Comparison of ENCODE assay signal across 14 cellular contexts in the genomic region with DNA sequence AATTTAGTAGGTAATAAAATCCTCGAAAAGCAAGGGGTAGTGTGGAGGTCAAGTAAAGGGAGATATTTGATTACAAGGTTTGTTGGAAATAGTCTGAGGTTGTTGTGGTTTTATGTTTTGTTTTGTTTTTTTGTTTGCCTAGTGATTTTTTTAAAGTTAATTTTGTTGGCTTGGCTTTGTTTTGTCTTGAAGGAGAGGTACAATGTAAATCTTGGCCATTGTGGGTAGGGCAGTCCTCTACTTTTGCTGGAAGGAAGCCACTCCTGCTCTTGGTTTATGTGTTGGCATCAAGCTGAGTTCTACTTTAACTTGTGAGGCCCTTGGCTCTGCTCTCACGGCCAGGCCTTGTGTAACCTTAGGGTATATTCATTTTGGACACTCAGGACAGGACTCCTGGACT. TPM values are rescaled to one million over a fixed set of nuclear protein-coding genes. Genes with fewer than 3 reads are reported as not detected.
A peak's percentile ranks its signal among the peaks of the same experiment; 100 is the strongest.
DNase-seq lines count a peak whose midpoint lies in the region; ATAC-seq, FAIRE-seq and TF ChIP-seq lines count a peak whose summit lies in the region.
"Had no signal": no experiment of that assay in that cellular context is flagged by ENCODE, and none has a peak within 500 bp of the region (broad histone marks: within the 10 kb centered on the region; RNA-seq: fewer than 3 reads in every experiment).

No MANE protein-coding gene starts in this region.

- H3K4me3 Mint-ChIP-seq in type B pancreatic cell, result peak overlapping the region; percentile 35
- H3K4me3 Mint-ChIP-seq: activated T-cell treated with anti-CD3 and anti-CD28 coated beads, Interleukin-2, amount 50 U/mL, for 72 hours had no signal

- H3K27ac Mint-ChIP-seq in type B pancreatic cell, result peak overlapping the region; percentile 27
- H3K27ac Mint-ChIP-seq: activated T-cell treated with anti-CD3 and anti-CD28 coated beads, Interleukin-2, amount 50 U/mL, for 72 hours had no signal

- DNase-seq in DMS79 treated with DMSO at 0.1 percent for 48 hours (lab: John Stamatoyannopoulos, UW) (peak; percentile 25), DMS79 (lab: John Stamatoyannopoulos, UW) (no peak), myocyte (ENCODE audit: low read depth) (peak; percentile 20), type B pancreatic cell (ENCODE audit: extremely low spot score, unreplicated experiment) (no peak), germinal center (ENCODE audit: low spot score) (no peak), KBM-7 (no peak)
- DNase-seq: activated T-cell treated with anti-CD3 and anti-CD28 coated beads, Interleukin-2, amount 50 U/mL, for 72 hours; head of caudate nucleus; NCI-H146; retina; T1000 had no signal

- H3K4me1 Mint-ChIP-seq in type B pancreatic cell (ENCODE audit: unreplicated experiment), result peaks cover 39% of the 10 kb centered on the region

- no peak for ATAC-seq in GM19351 (IDR thresholded peaks at IDR 0.05; ENCODE audit: unreplicated experiment)
- ATAC-seq: activated T-cell treated with anti-CD3 and anti-CD28 coated beads, Interleukin-2, amount 50 U/mL, for 72 hours had no signal

- peak; percentile 90 for FAIRE-seq in endometrium (lab: Jason Lieb, UNC)
- FAIRE-seq: GM18507 had no signal

- no peaks in the 10 kb centered on the region for H3K27me3 Mint-ChIP-seq in type B pancreatic cell

- in situ Hi-C loops in KBM-7 (cut with MboI; ENCODE audit: low pct_unique_long_range_greater_than_20kb, low sequenced_read_pairs), result loop anchor here (25.0 kb wide), 1 partner anchor 134 kb away; no protein-coding TSS in a partner anchor

- no peak for TF ChIP-seq CTCF in type B pancreatic cell (conservative IDR thresholded peaks at IDR 0.05)

- peaks cover 12% of the 10 kb centered on the region for H3K36me3 Mint-ChIP-seq in type B pancreatic cell

- H3K9me3 Mint-ChIP-seq in type B pancreatic cell, result peaks cover 11% of the 10 kb centered on the region
- H3K9me3 Mint-ChIP-seq: activated T-cell treated with anti-CD3 and anti-CD28 coated beads, Interleukin-2, amount 50 U/mL, for 72 hours had no signal

RNA-seq across cellular contexts. Expression of gene AMOTL1, which starts 3.2 kb away (rescaled TPM):
- total RNA-seq in myocyte (69.4 and 77.3 TPM in 2 replicates), type B pancreatic cell (ENCODE audit: low replicate concordance) (64.8 and 93.5 TPM in 2 replicates)
- polyA plus RNA-seq in myocyte (2012), result 20.2 TPM

Comparison
In these comparisons a context has a peak if more than half of its experiments do, and no peak if none do; other contexts are left out.
1. DNase-seq: peak in DMS79 treated with DMSO at 0.1 percent for 48 hours (single experiment) and myocyte (single experiment); none in DMS79 (single experiment), type B pancreatic cell (single experiment), germinal center (single experiment) and KBM-7 (single experiment).